In genomic region chr10:92691042-92691590, GRCh38 we compare ENCODE assay signal across 10 cellular contexts. TPM values are rescaled to one million over a fixed set of nuclear protein-coding genes. Genes with fewer than 3 reads are reported as not detected.
DNase-seq lines count a peak whose midpoint lies in the region; ATAC-seq, FAIRE-seq and TF ChIP-seq lines count a peak whose summit lies in the region.
"Had no signal": no experiment of that assay in that cellular context is flagged by ENCODE, and none has a peak within 500 bp of the region (broad histone marks: within the 10 kb centered on the region; RNA-seq: fewer than 3 reads in every experiment).

No MANE protein-coding gene starts in this region.

- H3K36me3 ChIP-seq in HepG2 (replicated peaks in 1 of 2; ENCODE audit: control insufficient read depth in 1 of 2, insufficient read depth in 2 of 2, low read length in 2 of 2) (peaks cover 0 to 5% of the 10 kb centered on the region in 2 experiments; a peak in 2 of 5 replicates), testis (ENCODE audit: low read depth, missing control alignments) (no peaks in the 10 kb centered on the region)

- no peak for TF ChIP-seq RAD21 in HepG2 (CRISPR knock-in tag; IDR thresholded peaks at IDR 0.05)

- in situ Hi-C loops in HepG2 (cut with HindIII; ENCODE audit: extremely low pct_ligation_motif_present, low pct_unique_long_range_greater_than_20kb), result no loop called here

- ATAC-seq in HepG2, result no peak
- no peak for ATAC-seq in GM19397 (IDR thresholded peaks at IDR 0.05; ENCODE audit: unreplicated experiment)
- ATAC-seq in HG03135 (IDR thresholded peaks at IDR 0.05; ENCODE audit: unreplicated experiment), result no peak

- H3K27me3 ChIP-seq in HepG2 (ENCODE audit: control insufficient read depth in 1 of 2, insufficient read depth in 2 of 2, low read length in 2 of 2), result no peaks in the 10 kb centered on the region; a peak in 1 of 5 replicates
- H3K27me3 ChIP-seq in testis, result no peaks in the 10 kb centered on the region

- WGBS in HepG2 (ENCODE audit: low lambda C conversion rate), result 2% methylated on average over 18 of the region's 26 CpGs
- WGBS in testis, 2 donors, result 16 to 29% methylated on average over 19 to 26 of the region's 26 CpGs

- peaks cover 13% of the 10 kb centered on the region; the same call in 1 of the 2 replicates for H4K20me1 ChIP-seq in HepG2 (ENCODE audit: insufficient read depth, low read length)

- H3K4me1 ChIP-seq in HepG2 (ENCODE audit: insufficient read depth, low read length), result peaks cover 43% of the 10 kb centered on the region
- H3K4me1 ChIP-seq in testis, result no peaks in the 10 kb centered on the region

- no peak for FAIRE-seq in HepG2 (lab: Jason Lieb, UNC)

- peak overlapping the region; percentile 99 for H3K4me2 ChIP-seq in HepG2 (ENCODE audit: low read depth, low read length)

- DNase-seq in NOMO-1 treated with DMSO at 0.1 percent for 48 hours (lab: John Stamatoyannopoulos, UW; ENCODE audit: unreplicated experiment), result peak; percentile 44
- DNase-seq in NOMO-1 treated with dmso at 0.1 percent for 144 hours (lab: John Stamatoyannopoulos, UW; ENCODE audit: unreplicated experiment), result no peak
- DNase-seq in amniotic epithelial cell (ENCODE audit: low read depth), result peak; percentile 37
- DNase-seq in HepG2 (ENCODE audit: low spot score), result no peak
- peak; percentile 16 for DNase-seq in testis
- no peak for DNase-seq in GF-D8 (lab: John Stamatoyannopoulos, UW)
- DNase-seq: 8988T, NCI-H526 treated with DMSO at 0.1 percent for 48 hours had no signal

- TF ChIP-seq CTCF in HepG2 (CRISPR knock-in tag; IDR thresholded peaks at IDR 0.05) (no peak), testis (IDR thresholded peaks at IDR 0.05) (no peak)

- H3K9me3 ChIP-seq in HepG2 (ENCODE audit: low read length) (no peaks in the 10 kb centered on the region), testis (no peaks in the 10 kb centered on the region)

- H3K4me3 ChIP-seq in HepG2 (replicated peaks in 1 of 3; ENCODE audit: insufficient read depth in 1 of 3, low read depth in 2 of 3, low read length in 3 of 3) (peak overlapping the region; percentile 80 to 98 (median 94)), testis (peak overlapping the region; percentile 59 to 65)

- TF ChIP-seq POLR2A in HepG2 (IDR thresholded peaks at IDR 0.05; ENCODE audit: insufficient read depth in 1 of 2, low read depth in 2 of 2, low read length in 2 of 2), result no peak
- no peak for TF ChIP-seq POLR2A in testis (IDR thresholded peaks at IDR 0.05)

- intact Hi-C loops in HepG2 (cut with micrococcal nuclease; ENCODE audit: unreplicated experiment), result no loop called here
- intact Hi-C loops in testis (cut with DNase I; ENCODE audit: low total_unique reads), result no loop called here

- no peak overlapping the region for H2AFZ ChIP-seq in HepG2 (ENCODE audit: low read length)

- TF ChIP-seq EP300 in HepG2 (IDR thresholded peaks at IDR 0.05; ENCODE audit: low read depth in 2 of 2, low read length in 2 of 2), result no peak
- TF ChIP-seq EP300 in HepG2 (CRISPR knock-in tag; IDR thresholded peaks at IDR 0.05; ENCODE audit: borderline replicate concordance), result no peak

- BruUV-seq in HepG2 (replicated peaks; lab: Mats Ljungman, UMichigan), result TSS peak; percentile 47

- H3K27ac ChIP-seq in HepG2 (ENCODE audit: extremely low read length, insufficient read depth, low read length), result peak overlapping the region; percentile 81
- H3K27ac ChIP-seq in testis, result peak overlapping the region; percentile 29 to 70

- peaks cover 54% of the 10 kb centered on the region for H3K79me2 ChIP-seq in HepG2 (ENCODE audit: insufficient read depth, low read length)

- CTCF ChIA-PET in HepG2 (lab: Yijun Ruan, JAX; ENCODE audit: low intra/inter-chr PET ratio, low total read pairs), result no interaction called here

- peak overlapping the region; percentile 92 for H3K9ac ChIP-seq in HepG2 (ENCODE audit: insufficient read depth, low read depth, low read length)

- POLR2A ChIA-PET in HepG2 (lab: Yijun Ruan, JAX), result interaction anchor here (1.2 to 2.6 kb wide), 5 partner anchors 10 to 158 kb away, joined by 3 to 27 read pairs (median 10); partner anchors contain the start of gene EXOC6

TF ChIP-seq in HepG2, 621 proteins besides CTCF, POLR2A, EP300 and RAD21 (continues in another document):
- 0 out of 2 replicates have a peak, but pooled peaks have one; percentile 32 for TF ChIP-seq POLR2G (IDR thresholded peaks at IDR 0.05; ENCODE audit: low read depth, low read length)
- TF ChIP-seq NFIC (IDR thresholded peaks at IDR 0.05; ENCODE audit: low read length), result 0 out of 2 replicates have a peak, but pooled peaks have one; percentile 3
- 0 out of 2 replicates have a peak, but pooled peaks have one; percentile 1 for TF ChIP-seq NFKB2 (CRISPR knock-in tag; IDR thresholded peaks at IDR 0.05; ENCODE audit: borderline replicate concordance)
- 0 out of 2 replicates have a peak, but pooled peaks have one; percentile 24 for TF ChIP-seq PHF8 (CRISPR knock-in tag; IDR thresholded peaks at IDR 0.05)
- no peak for TF ChIP-seq ZNF816 (CRISPR knock-in tag; IDR thresholded peaks at IDR 0.05; ENCODE audit: borderline replicate concordance)
- no peak for TF ChIP-seq ETS1 (CRISPR knock-in tag; IDR thresholded peaks at IDR 0.05)
- no peak for TF ChIP-seq ZNF747 (CRISPR knock-in tag; IDR thresholded peaks at IDR 0.05; ENCODE audit: borderline replicate concordance)
- peak; percentile 28; the same call in 1 of the 2 replicates for TF ChIP-seq HDAC1 (CRISPR knock-in tag; IDR thresholded peaks at IDR 0.05)
- TF ChIP-seq SAP130 (CRISPR knock-in tag; IDR thresholded peaks at IDR 0.05; ENCODE audit: low read depth), result peak; percentile 19; the same call in 1 of the 2 replicates
- TF ChIP-seq RBM22 (optimal IDR thresholded peaks at IDR 0.05; ENCODE audit: low read length), result peak; percentile 32

RNA-seq across cellular contexts. Expression of gene HHEX, which starts 1.4 kb away (rescaled TPM):
- 46.3 and 48.7 TPM in 2 replicates for total RNA-seq in HepG2 (2016; rRNA removed; fragmentation: Illumina TruSeq; extraction: Trizol)
- total RNA-seq in HepG2 (2016; cell fraction: cytosol; rRNA removed; fragmentation: Illumina TruSeq; extraction: Trizol; ENCODE audit: low read depth), result 25.9 and 29.2 TPM in 2 replicates
- total RNA-seq in HepG2 (2016; cell fraction: insoluble cytoplasmic fraction; rRNA removed; fragmentation: Illumina TruSeq; extraction: Trizol), result 43.9 and 48.8 TPM in 2 replicates
- total RNA-seq in HepG2 (2016; cell fraction: membrane; rRNA removed; fragmentation: Illumina TruSeq; extraction: Trizol), result 62.2 and 63.1 TPM in 2 replicates
- total RNA-seq in HepG2 (2016; cell fraction: nucleus; rRNA removed; fragmentation: Illumina TruSeq; extraction: Trizol), result 52.5 and 57.6 TPM in 2 replicates
- 41.6 and 44.5 TPM in 2 replicates for polyA plus RNA-seq in HepG2 (2011; rRNA removed)
- polyA plus RNA-seq in HepG2 (2011; cell fraction: cytosol; rRNA removed), result 18.5 and 21.6 TPM in 2 replicates
- polyA plus RNA-seq in HepG2 (2011; cell fraction: nucleus; rRNA removed), result 79.7 and 115 TPM in 2 replicates
- 63.0 and 87.7 TPM in 2 replicates for polyA plus RNA-seq in HepG2 (2012)
- 19.2 and 21.5 TPM in 2 replicates for polyA plus RNA-seq in HepG2 (2016; cell fraction: cytosol; fragmentation: Illumina TruSeq; extraction: Trizol; ENCODE audit: low read depth)
- polyA plus RNA-seq in HepG2 (2016; cell fraction: insoluble cytoplasmic fraction; fragmentation: Illumina TruSeq; extraction: Trizol; ENCODE audit: low read depth), result 83.5 and 84.6 TPM in 2 replicates
- polyA plus RNA-seq in HepG2 (2016; cell fraction: membrane; fragmentation: Illumina TruSeq; extraction: Trizol; ENCODE audit: low read depth), result 48.1 and 50.7 TPM in 2 replicates
- 143 and 147 TPM in 2 replicates for polyA plus RNA-seq in HepG2 (2016; cell fraction: nucleus; fragmentation: Illumina TruSeq; extraction: Trizol; ENCODE audit: insufficient read depth, low read depth)
- 4.9 and 26.4 TPM in 2 replicates for polyA minus RNA-seq in HepG2 (2011; rRNA and poly(A)+ RNA removed; ENCODE audit: low replicate concordance)
- 27.9 and 32.2 TPM in 2 replicates for polyA minus RNA-seq in HepG2 (2011; cell fraction: cytosol; rRNA and poly(A)+ RNA removed)
- polyA minus RNA-seq in HepG2 (2011; cell fraction: nucleus; rRNA and poly(A)+ RNA removed), result 37.4 and 50.1 TPM in 2 replicates
- total RNA-seq in testis, result 1 to 10 TPM; 2.6 to 4.0 TPM
- polyA plus RNA-seq in testis (ENCODE audit: insufficient read depth, low read depth, low replicate concordance), result 5.6 TPM

Comparison
In these comparisons a context has a peak if more than half of its experiments do, and no peak if none do; other contexts are left out.
1. DNase-seq: peak in NOMO-1 treated with DMSO at 0.1 percent for 48 hours (single experiment), amniotic epithelial cell (single experiment) and testis (single experiment); none in NOMO-1 treated with dmso at 0.1 percent for 144 hours (single experiment), HepG2 (single experiment) and GF-D8 (single experiment).
2. RNA of gene HHEX, which starts 1.4 kb away (total RNA-seq): 25.9 to 63.1 TPM in HepG2; 2.6 to 4.0 TPM in testis; every median in the first group is over 4 times any median in the second.